25 cellular contexts compared by ENCODE assay signal in the genomic region with DNA sequence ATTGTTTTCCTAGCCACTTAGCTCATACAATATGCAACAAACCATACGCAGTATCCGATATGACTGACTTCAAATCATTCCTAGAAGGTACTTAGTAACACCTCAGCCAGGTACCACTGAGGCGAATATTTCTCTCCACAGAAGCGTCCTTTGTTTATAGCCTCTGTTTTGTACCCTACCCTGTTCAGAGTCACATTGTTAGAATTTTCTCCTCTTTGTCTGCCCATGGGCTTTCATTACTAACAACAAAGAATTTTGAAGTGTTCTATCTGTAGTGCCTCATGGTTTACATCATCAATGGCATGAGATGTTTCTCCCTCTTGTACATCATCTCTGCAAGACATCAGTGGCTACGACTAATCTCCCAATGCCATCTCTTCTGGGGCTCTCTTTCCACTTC.
"Had no signal": no experiment of that assay in that cellular context is flagged by ENCODE, and none has a peak within 500 bp of the region (broad histone marks: within the 10 kb centered on the region; RNA-seq: fewer than 3 reads in every experiment).

No MANE protein-coding gene starts in this region.

- H3K4me1 ChIP-seq: stomach, suprapubic skin, testis, thyroid gland, tibial artery, tibial nerve, upper lobe of left lung, upper lobe of right lung, uterus, vagina had no signal

- H3K4me3 ChIP-seq: stomach, suprapubic skin, testis, thoracic aorta, thyroid gland, tibial artery, tibial nerve, transverse colon, upper lobe of left lung, upper lobe of right lung, uterus, vagina had no signal

- H3K27me3 ChIP-seq: stomach, testis, thyroid gland, tibial artery, tibial nerve, transverse colon, upper lobe of left lung, upper lobe of right lung, uterus, vagina had no signal

- H3K36me3 ChIP-seq: stomach, suprapubic skin, thoracic aorta, thyroid gland, tibial artery, tibial nerve, transverse colon, upper lobe of left lung, upper lobe of right lung, uterus, vagina had no signal

- ATAC-seq: stimulated activated effector memory CD8-positive, alpha-beta T cell treated with anti-CD3 and anti-CD28 coated beads, Interleukin-12 subunit alpha, Interleukin-12 subunit beta, amount 100 ng/mL, for 72 hours; stimulated activated memory B cell treated with anti-CD40 and anti-IgM and Interleukin-4, amounts not matched to agents 10 μg/mL and 1 μg/mL and 100 μg/mL, for 72 hours; stimulated activated naive B cell treated with anti-CD40 and anti-IgM and Interleukin-4, amounts not matched to agents 10 μg/mL and 1 μg/mL and 100 μg/mL, for 72 hours; stimulated activated naive CD8-positive, alpha-beta T cell treated with anti-CD3 and anti-CD28 coated beads, Interleukin-15, amount 100 ng/mL, for 72 hours; stimulated activated naive CD8-positive, alpha-beta T cell treated with anti-CD3 and anti-CD28 coated beads, Interleukin-15, Interleukin-2, amounts not matched to agents 100 U/mL and 50 U/mL, for 24 hours; upper lobe of right lung had no signal

- H3K27ac ChIP-seq: stomach, suprapubic skin, testis, thoracic aorta, thyroid gland, tibial artery, tibial nerve, transverse colon, upper lobe of left lung, upper lobe of right lung, uterus, vagina had no signal

- DNase-seq: stimulated activated CD4-positive, alpha-beta T cell treated with anti-CD3 and anti-CD28 coated beads, Interleukin-2, amount 100 ng/mL, for 48 hours; stimulated activated CD4-positive, alpha-beta T cell treated with anti-CD3 and anti-CD28 coated beads, Interleukin-4, amount 100 ng/mL, for 1 hour; stimulated activated CD4-positive, alpha-beta T cell treated with anti-CD3 and anti-CD28 coated beads, Interleukin-4, amount 100 ng/mL, for 24 hours; stimulated activated CD4-positive, alpha-beta T cell treated with anti-CD3 and anti-CD28 coated beads, Interleukin-4, amount 100 ng/mL, for 4 hours; stimulated activated CD8-positive, alpha-beta memory T cell treated with anti-CD3 and anti-CD28 coated beads, Interleukin-4, amount 100 ng/mL, for 48 hours; stimulated activated naive B cell treated with anti-CD40 and anti-IgM and Interleukin-4, amounts not matched to agents 10 μg/mL and 1 μg/mL and 100 μg/mL, for 72 hours; stimulated activated naive CD4-positive, alpha-beta T cell; stimulated activated naive CD4-positive, alpha-beta T cell treated with Interleukin-2 at 50 U/mL for 16 hours; stimulated activated naive CD8-positive, alpha-beta T cell treated with anti-CD3 and anti-CD28 coated beads, Interleukin-15, amount 100 ng/mL, for 72 hours; stimulated activated naive CD8-positive, alpha-beta T cell treated with anti-CD3 and anti-CD28 coated beads, Interleukin-15, Interleukin-2, amounts not matched to agents 100 U/mL and 50 U/mL, for 24 hours; stomach; substantia nigra; testis; thyroid gland; tibial artery; transverse colon; upper lobe of left lung; upper lobe of right lung; uterus had no signal

- H3K9me3 ChIP-seq: stomach, suprapubic skin, testis, thoracic aorta, thyroid gland, tibial artery, transverse colon, upper lobe of left lung, upper lobe of right lung, uterus, vagina had no signal
